1 cellular context compared by ENCODE assay signal in the genomic region with DNA sequence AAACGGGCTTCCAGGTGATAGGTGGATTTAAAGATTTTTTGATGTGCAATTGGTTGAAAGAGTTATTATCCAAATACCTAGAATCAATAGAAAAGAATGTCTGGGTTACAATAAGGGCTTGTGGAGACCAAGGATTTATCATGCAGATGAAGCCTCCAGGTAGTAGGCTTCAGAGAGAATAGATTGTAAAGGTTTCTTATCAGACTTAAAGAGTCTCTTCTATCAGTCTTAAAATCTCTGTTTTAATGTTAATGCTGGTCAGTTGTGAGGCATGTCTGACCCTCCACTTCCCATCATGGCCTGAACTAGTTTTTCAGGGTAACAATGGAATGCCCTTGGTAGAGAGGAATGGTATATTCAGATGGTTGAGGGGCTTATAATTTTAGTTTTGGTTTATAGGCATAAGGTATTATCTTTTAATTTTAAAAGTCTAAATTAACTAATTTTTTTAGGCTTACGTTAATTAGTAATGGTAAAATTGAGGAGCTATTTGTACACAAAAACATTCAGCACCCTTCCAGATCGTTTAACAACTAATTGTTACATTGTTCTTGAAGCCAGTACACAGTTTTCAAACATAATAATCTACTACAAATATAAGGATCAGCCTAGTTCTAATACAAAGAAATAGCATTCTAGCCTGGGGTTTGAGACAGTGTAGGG.
TF ChIP-seq lines count a peak whose summit lies in the region.

No MANE protein-coding gene starts in this region.

TF ChIP-seq in WTC11, 78 proteins besides CTCF, POLR2A, EP300 and RAD21:
- TF ChIP-seq, protein P1, sequence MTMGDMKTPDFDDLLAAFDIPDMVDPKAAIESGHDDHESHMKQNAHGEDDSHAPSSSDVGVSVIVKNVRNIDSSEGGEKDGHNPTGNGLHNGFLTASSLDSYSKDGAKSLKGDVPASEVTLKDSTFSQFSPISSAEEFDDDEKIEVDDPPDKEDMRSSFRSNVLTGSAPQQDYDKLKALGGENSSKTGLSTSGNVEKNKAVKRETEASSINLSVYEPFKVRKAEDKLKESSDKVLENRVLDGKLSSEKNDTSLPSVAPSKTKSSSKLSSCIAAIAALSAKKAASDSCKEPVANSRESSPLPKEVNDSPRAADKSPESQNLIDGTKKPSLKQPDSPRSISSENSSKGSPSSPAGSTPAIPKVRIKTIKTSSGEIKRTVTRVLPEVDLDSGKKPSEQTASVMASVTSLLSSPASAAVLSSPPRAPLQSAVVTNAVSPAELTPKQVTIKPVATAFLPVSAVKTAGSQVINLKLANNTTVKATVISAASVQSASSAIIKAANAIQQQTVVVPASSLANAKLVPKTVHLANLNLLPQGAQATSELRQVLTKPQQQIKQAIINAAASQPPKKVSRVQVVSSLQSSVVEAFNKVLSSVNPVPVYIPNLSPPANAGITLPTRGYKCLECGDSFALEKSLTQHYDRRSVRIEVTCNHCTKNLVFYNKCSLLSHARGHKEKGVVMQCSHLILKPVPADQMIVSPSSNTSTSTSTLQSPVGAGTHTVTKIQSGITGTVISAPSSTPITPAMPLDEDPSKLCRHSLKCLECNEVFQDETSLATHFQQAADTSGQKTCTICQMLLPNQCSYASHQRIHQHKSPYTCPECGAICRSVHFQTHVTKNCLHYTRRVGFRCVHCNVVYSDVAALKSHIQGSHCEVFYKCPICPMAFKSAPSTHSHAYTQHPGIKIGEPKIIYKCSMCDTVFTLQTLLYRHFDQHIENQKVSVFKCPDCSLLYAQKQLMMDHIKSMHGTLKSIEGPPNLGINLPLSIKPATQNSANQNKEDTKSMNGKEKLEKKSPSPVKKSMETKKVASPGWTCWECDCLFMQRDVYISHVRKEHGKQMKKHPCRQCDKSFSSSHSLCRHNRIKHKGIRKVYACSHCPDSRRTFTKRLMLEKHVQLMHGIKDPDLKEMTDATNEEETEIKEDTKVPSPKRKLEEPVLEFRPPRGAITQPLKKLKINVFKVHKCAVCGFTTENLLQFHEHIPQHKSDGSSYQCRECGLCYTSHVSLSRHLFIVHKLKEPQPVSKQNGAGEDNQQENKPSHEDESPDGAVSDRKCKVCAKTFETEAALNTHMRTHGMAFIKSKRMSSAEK (CRISPR knock-in tag; IDR thresholded peaks at IDR 0.05; ENCODE audit: borderline replicate concordance) = peak; percentile 72; the same call in 1 of the 2 replicates
- TF ChIP-seq TEAD1 (CRISPR knock-in tag; IDR thresholded peaks at IDR 0.05) (peak; percentile 32; the same call in 1 of the 2 replicates), NFE2L1 (CRISPR knock-in tag; IDR thresholded peaks at IDR 0.05) (no peak)
- TF ChIP-seq, protein P2, sequence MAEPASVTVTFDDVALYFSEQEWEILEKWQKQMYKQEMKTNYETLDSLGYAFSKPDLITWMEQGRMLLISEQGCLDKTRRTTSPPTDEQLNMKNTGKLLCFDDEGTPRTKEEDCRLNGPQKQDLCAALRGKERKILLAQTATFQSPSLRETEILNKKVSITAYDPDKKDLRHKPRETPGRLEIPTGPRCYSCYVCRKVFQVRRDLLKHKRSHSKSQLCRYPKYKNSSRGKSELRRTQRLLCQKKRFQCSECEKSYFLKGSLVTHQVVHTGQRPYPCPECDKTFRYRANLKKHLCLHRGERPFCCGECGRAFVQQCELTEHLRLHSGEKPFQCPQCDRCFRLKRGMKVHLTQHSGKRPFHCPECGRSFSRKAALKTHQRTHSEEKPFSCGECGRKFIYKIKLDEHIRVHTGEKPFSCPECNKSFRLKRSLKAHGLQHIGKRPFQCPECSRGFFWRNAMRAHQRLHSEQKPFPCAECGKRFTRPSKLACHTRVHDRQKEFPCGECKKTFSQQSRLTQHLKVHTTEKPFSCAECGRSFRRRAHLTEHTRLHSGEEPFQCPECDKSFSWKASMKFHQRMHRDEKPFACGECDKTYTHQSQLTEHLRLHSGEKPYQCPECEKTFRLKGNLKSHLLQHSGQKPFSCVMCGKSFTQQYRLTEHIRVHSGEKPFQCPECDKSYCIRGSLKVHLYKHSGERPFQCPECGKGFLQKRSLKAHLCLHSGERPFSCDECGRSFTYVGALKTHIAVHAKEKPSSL (CRISPR knock-in tag; conservative IDR thresholded peaks at IDR 0.05) = peak; percentile 78
TF ChIP-seq in WTC11: peak in this region for 3.
